In genomic region chr10:58384999-58385783, GRCh38 we compare ENCODE assay signal across 8 cellular contexts. TPM values are rescaled to one million over a fixed set of nuclear protein-coding genes. Genes with fewer than 3 reads are reported as not detected.
DNase-seq lines count a peak whose midpoint lies in the region; ATAC-seq and TF ChIP-seq lines count a peak whose summit lies in the region.

Gene TFAM (plus strand): TSS chr10:58385410. CDS start chr10:58385548, 138 bp downstream.

- H3K4me1 Mint-ChIP-seq in activated B cell treated with CpG ODN at 0.5 μM for 24 hours = peaks cover 41% of the 10 kb centered on the region

- POLR2A ChIA-PET in activated B cell treated with CpG ODN at 0.5 μM for 24 hours (lab: Charles Lee) = interaction anchor here (0.7 to 3.9 kb wide), 7 partner anchors 27 to 1520 kb away, joined by 3 to 43 read pairs (median 4); partner anchors contain the start of genes CISD1, IPMK and UBE2D1

- H3K36me3 Mint-ChIP-seq in activated B cell treated with CpG ODN at 0.5 μM for 24 hours (ENCODE audit: low read depth) = peaks cover 44% of the 10 kb centered on the region

- CTCF ChIA-PET in activated B cell treated with CpG ODN at 0.5 μM for 24 hours (lab: Charles Lee) = interaction anchor here (0.7 to 4.4 kb wide), 10 partner anchors 14 to 208 kb away, joined by 3 to 52 read pairs (median 4); partner anchors contain the start of gene UBE2D1

- H3K9me3 Mint-ChIP-seq in activated B cell treated with CpG ODN at 0.5 μM for 24 hours = no peaks in the 10 kb centered on the region

- peak within 1 kb of the TSS; percentile 98 for H3K4me3 Mint-ChIP-seq in activated B cell treated with CpG ODN at 0.5 μM for 24 hours

- DNase-seq in AG09309 (ENCODE audit: low read depth) (peak; percentile 65), NCI-H2227 (lab: John Stamatoyannopoulos, UW; ENCODE audit: unreplicated experiment) (peak; percentile 92), activated B cell treated with CpG ODN at 0.5 μM for 24 hours (peak; percentile 97), caudate nucleus (lab: John Stamatoyannopoulos, UW) (peak; percentile 16 to 98 (median 91)), iris pigment epithelial cell (ENCODE audit: low read depth) (peak; percentile 95)
- DNase-seq in stimulated activated CD4-positive, alpha-beta T cell treated with anti-CD3 and anti-CD28 coated beads, Interleukin-12 subunit alpha, Interleukin-12 subunit beta, amount 100 ng/mL, for 4 hours = peak; percentile 98

- peak; percentile 90 for ATAC-seq in GM18907 (IDR thresholded peaks at IDR 0.05; ENCODE audit: unreplicated experiment)
- ATAC-seq in HG03159 (IDR thresholded peaks at IDR 0.05; ENCODE audit: unreplicated experiment) = peak; percentile 86
- ATAC-seq in activated B cell treated with CpG ODN at 0.5 μM for 24 hours (ENCODE audit: low read depth) = peak; percentile 84

- peak within 1 kb of the TSS; percentile 60 for H3K4me3 ChIP-seq in AG09309 (ENCODE audit: control insufficient read depth, low read depth, low read length)

- TF ChIP-seq CTCF in AG09309 (IDR thresholded peaks at IDR 0.05; ENCODE audit: control insufficient read depth, insufficient read depth, low read depth, low read length, missing control alignments) (peak; percentile 76), activated B cell treated with CpG ODN at 0.5 μM for 24 hours (IDR thresholded peaks at IDR 0.05) (no peak)

- H3K27me3 Mint-ChIP-seq in activated B cell treated with CpG ODN at 0.5 μM for 24 hours = no peaks in the 10 kb centered on the region

- intact Hi-C loops in activated B cell treated with CpG ODN at 0.5 μM for 24 hours (cut with micrococcal nuclease) = loop anchor here (1.0 to 5.0 kb wide), 9 partner anchors 51 to 1852 kb away; partner anchors contain the start of genes CCDC6 and IPMK

- peak within 1 kb of the TSS; percentile 83 for H3K27ac ChIP-seq in caudate nucleus (ENCODE audit: low read depth, low read length)

- peak within 1 kb of the TSS; percentile 97 for H3K27ac Mint-ChIP-seq in activated B cell treated with CpG ODN at 0.5 μM for 24 hours

RNA-seq across cellular contexts. Expression of gene TFAM, which starts in this region (rescaled TPM):
- 59.5 and 60.2 TPM in 2 replicates for total RNA-seq in activated B cell treated with CpG ODN at 0.5 μM for 24 hours

Comparison
In these comparisons a context has a peak if more than half of its experiments do, and no peak if none do; other contexts are left out.
1. Peak in every context shown above with its lines: DNase-seq, ATAC-seq, H3K4me3 ChIP-seq and H3K27ac ChIP-seq.